ENCODE assay signal across 1 cellular context in the genomic region with DNA sequence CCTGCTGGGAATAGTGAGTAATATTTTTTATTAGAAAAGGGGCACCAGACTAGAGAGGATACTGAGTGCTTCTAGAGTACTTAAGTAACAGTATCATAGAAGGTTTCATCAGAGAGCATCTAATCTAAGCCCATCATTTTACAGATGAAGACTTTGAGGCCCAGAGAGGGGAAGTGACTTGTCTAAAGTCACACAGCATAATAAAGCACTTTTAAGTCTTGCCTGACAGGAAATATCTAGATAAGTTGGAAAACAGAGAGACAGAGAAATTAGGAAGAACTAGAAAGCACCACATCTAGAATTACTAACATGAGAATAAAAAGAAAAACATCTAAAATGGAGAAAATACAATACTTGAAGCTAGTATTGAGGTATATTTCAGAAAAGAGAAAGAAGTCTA.
A peak's percentile ranks its signal among the peaks of the same experiment; 100 is the strongest.
TF ChIP-seq lines count a peak whose summit lies in the region.

No MANE protein-coding gene starts in this region.

TF ChIP-seq in GM12878, 131 proteins besides CTCF, POLR2A, EP300 and RAD21:
- TF ChIP-seq ZNF217 (IDR thresholded peaks at IDR 0.05) (peak; percentile 88), PAX5 (IDR thresholded peaks at IDR 0.05; ENCODE audit: borderline replicate concordance, low read depth, low read length) (no peak), EZH2 (IDR thresholded peaks at IDR 0.05; ENCODE audit: borderline replicate concordance, control insufficient read depth, low read depth, low read length) (no peak)
